In the genomic region with DNA sequence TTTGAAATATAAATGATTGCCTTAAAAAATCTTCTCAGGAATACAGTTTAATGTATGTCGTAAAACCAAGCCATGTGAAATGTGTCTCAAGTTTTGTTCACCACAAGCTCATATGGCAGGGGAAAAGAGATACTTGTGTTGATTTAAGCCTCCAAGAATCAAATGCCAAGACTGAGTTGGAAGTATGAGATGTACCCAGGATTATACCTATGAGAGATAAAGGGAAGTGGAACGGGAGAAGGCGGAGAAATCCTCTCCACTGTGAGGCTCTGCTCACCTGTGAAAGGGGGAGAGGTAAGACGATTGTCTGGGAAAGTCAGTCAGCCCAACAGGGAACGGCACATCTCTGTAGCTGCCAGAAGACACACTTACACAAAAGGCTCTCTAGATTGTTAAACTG, we compare ENCODE assay signal across 23 cellular contexts.
DNase-seq lines count a peak whose midpoint lies in the region; ATAC-seq, FAIRE-seq and TF ChIP-seq lines count a peak whose summit lies in the region.
"Had no signal": no experiment of that assay in that cellular context is flagged by ENCODE, and none has a peak within 500 bp of the region (broad histone marks: within the 10 kb centered on the region; RNA-seq: fewer than 3 reads in every experiment).

No MANE protein-coding gene starts in this region.

- TF ChIP-seq RAD21 in H1 (IDR thresholded peaks at IDR 0.05 in 1 of 2, conservative IDR thresholded peaks at IDR 0.05 in 1 of 2; ENCODE audit: low read depth in 2 of 2, low read length in 2 of 2) = peak; percentile 5 to 35; a peak in 2 of 4 replicates

- H3K4ac ChIP-seq in H1 (replicated peaks; ENCODE audit: insufficient read length, low read depth, low read length) = no peak overlapping the region

- CTCF ChIA-PET in H1 (lab: Charles Lee; ENCODE audit: partially characterized antibody) = interaction anchor here (1.6 to 4.9 kb wide), 3 partner anchors 30 to 402 kb away, joined by 3 to 31 read pairs (median 31); no protein-coding TSS in a partner anchor

- no peak overlapping the region for H3K4me3 Mint-ChIP-seq in stimulated activated effector memory CD8-positive, alpha-beta T cell treated with anti-CD3 and anti-CD28 coated beads, Interleukin-12 subunit alpha, Interleukin-12 subunit beta, amount 100 ng/mL, for 72 hours
- H3K4me3 Mint-ChIP-seq: CD14-positive monocyte; CD4-positive, alpha-beta T cell; CD8-positive, alpha-beta memory T cell; HFFc6 had no signal

- H3K27me3 ChIP-seq in H1 (replicated peaks in 1 of 4; ENCODE audit: control insufficient read depth in 3 of 4, extremely low read depth in 1 of 4, insufficient read depth in 3 of 4, low read length in 3 of 4) = no peaks in the 10 kb centered on the region
- H3K27me3 ChIP-seq: BE2C; BLaER1 treated with 17β-estradiol and CSF1 and Interleukin-3, amounts not matched to agents 10 nM and 100 nM had no signal

- no peak overlapping the region for H3K4me2 ChIP-seq in H1 (ENCODE audit: insufficient read depth in 1 of 2, low read depth in 2 of 2, low read length in 2 of 2)
- H3K4me2 ChIP-seq: BLaER1 treated with 17β-estradiol and CSF1 and Interleukin-3, amounts not matched to agents 10 nM and 100 nM had no signal

- POLR2A ChIA-PET in H1 (lab: Charles Lee; ENCODE audit: partially characterized antibody) = no interaction called here

- ATAC-seq in stimulated activated effector memory CD8-positive, alpha-beta T cell treated with anti-CD3 and anti-CD28 coated beads, Interleukin-12 subunit alpha, Interleukin-12 subunit beta, amount 100 ng/mL, for 72 hours = no peak

- peaks cover 10% of the 10 kb centered on the region for H3K9me3 Mint-ChIP-seq in stimulated activated effector memory CD8-positive, alpha-beta T cell treated with anti-CD3 and anti-CD28 coated beads, Interleukin-12 subunit alpha, Interleukin-12 subunit beta, amount 100 ng/mL, for 72 hours

- no peak overlapping the region for H2BK12ac ChIP-seq in H1 (ENCODE audit: low read depth, low read length)

- H3K27ac ChIP-seq in H1 (ENCODE audit: low read depth, low read length) = no peak overlapping the region
- H3K27ac ChIP-seq: 22Rv1; BLaER1 treated with 17β-estradiol and CSF1 and Interleukin-3, amounts not matched to agents 10 nM and 100 nM; GM23248 had no signal

- no peak overlapping the region for H4K5ac ChIP-seq in H1 (ENCODE audit: insufficient read length, low read depth, low read length)

- FAIRE-seq in HTR-8/SVneo (lab: Jason Lieb, UNC) = peak; percentile 49
- FAIRE-seq in H1 (lab: Jason Lieb, UNC) = no peak
- FAIRE-seq: A204.1, D721Med, G401.6, GM12892, H54 had no signal

- no peak overlapping the region for H3K18ac ChIP-seq in H1 (ENCODE audit: extremely low read depth, low read length)

- H3K23me2 ChIP-seq in H1 (ENCODE audit: low read depth, low read length) = no peaks in the 10 kb centered on the region

- H3K36me3 ChIP-seq in H1 (ENCODE audit: control insufficient read depth in 2 of 4, insufficient read depth in 4 of 4, low read length in 3 of 4) = no peaks in the 10 kb centered on the region
- H3K36me3 ChIP-seq: BE2C; BLaER1 treated with 17β-estradiol and CSF1 and Interleukin-3, amounts not matched to agents 10 nM and 100 nM; HAP-1 had no signal

- H2AFZ ChIP-seq in H1 (ENCODE audit: low read length) = no peak overlapping the region

- no peaks in the 10 kb centered on the region for H3K79me2 ChIP-seq in H1 (ENCODE audit: control insufficient read depth in 1 of 2, insufficient read depth in 2 of 2, low read length in 2 of 2)

- WGBS in H1 (ENCODE audit: extremely low coverage in 1 of 2, insufficient coverage in 1 of 2, insufficient read length in 1 of 2, insufficient replicate concordance in 2 of 2, low coverage in 1 of 2, low lambda C conversion rate in 2 of 2, missing lambda C conversion rate in 1 of 2), 2 experiments = 95% methylated on average over 5 of the region's 5 CpGs; no CpG with 5 or more reads in 1 of the 2 experiments

- no peak overlapping the region for H2BK120ac ChIP-seq in H1 (replicated peaks; ENCODE audit: low read depth, low read length)

- no peak overlapping the region for H3K4me3 ChIP-seq in H1 (ENCODE audit: extremely low read depth in 1 of 4, insufficient read depth in 2 of 4, low read depth in 3 of 4, low read length in 4 of 4)
- H3K4me3 ChIP-seq: BLaER1 treated with 17β-estradiol and CSF1 and Interleukin-3, amounts not matched to agents 10 nM and 100 nM; GM23248; HAP-1 had no signal

- H3K79me1 ChIP-seq in H1 (ENCODE audit: low read depth, low read length) = no peaks in the 10 kb centered on the region

- H3K23ac ChIP-seq in H1 (ENCODE audit: insufficient read length) = no peak overlapping the region

- H3K27ac Mint-ChIP-seq in stimulated activated effector memory CD8-positive, alpha-beta T cell treated with anti-CD3 and anti-CD28 coated beads, Interleukin-12 subunit alpha, Interleukin-12 subunit beta, amount 100 ng/mL, for 72 hours = no peak overlapping the region
- H3K27ac Mint-ChIP-seq: CD14-positive monocyte; CD4-positive, alpha-beta T cell; CD8-positive, alpha-beta memory T cell; HFFc6 had no signal

- H3K14ac ChIP-seq in H1 (ENCODE audit: insufficient read length) = no peak overlapping the region

- H2BK20ac ChIP-seq in H1 (ENCODE audit: low read length) = no peak overlapping the region

- H3K4me1 Mint-ChIP-seq in stimulated activated effector memory CD8-positive, alpha-beta T cell treated with anti-CD3 and anti-CD28 coated beads, Interleukin-12 subunit alpha, Interleukin-12 subunit beta, amount 100 ng/mL, for 72 hours = no peaks in the 10 kb centered on the region
- H3K4me1 Mint-ChIP-seq: CD14-positive monocyte; CD8-positive, alpha-beta memory T cell had no signal

- no peak overlapping the region for H2BK5ac ChIP-seq in H1 (ENCODE audit: low read depth, low read length)

- DNase-seq in NCI-H748 (lab: John Stamatoyannopoulos, UW; ENCODE audit: unreplicated experiment) (peak; percentile 7), NCI-H748 treated with DMSO at 0.1 percent for 48 hours (lab: John Stamatoyannopoulos, UW) (no peak), HTR-8/SVneo (ENCODE audit: insufficient read length, low spot score) (no peak), H1 (ENCODE audit: low read depth in 1 of 2, low spot score in 2 of 2) (no peak), H4 (ENCODE audit: low spot score) (no peak)
- no peak for DNase-seq in stimulated activated effector memory CD8-positive, alpha-beta T cell treated with anti-CD3 and anti-CD28 coated beads, Interleukin-12 subunit alpha, Interleukin-12 subunit beta, amount 100 ng/mL, for 72 hours (ENCODE audit: low spot score in 2 of 2)
- DNase-seq: AML-193; BE2C; CD4-positive, alpha-beta T cell; CD8-positive, alpha-beta memory T cell; DMS 273 treated with DMSO at 0.1 percent for 48 hours; DND-41; GM23248; HFFc6 had no signal

- H3K9me3 ChIP-seq in H1 (ENCODE audit: insufficient read depth in 2 of 2, low read depth in 1 of 2, low read length in 1 of 2) = peaks cover 0 to 9% of the 10 kb centered on the region in 2 experiments; a peak in 2 of 4 replicates
- H3K9me3 ChIP-seq: BE2C; BLaER1 treated with 17β-estradiol and CSF1 and Interleukin-3, amounts not matched to agents 10 nM and 100 nM; HAP-1 had no signal

- H3K56ac ChIP-seq in H1 (replicated peaks; ENCODE audit: insufficient read length, low read depth, low read length) = no peak overlapping the region

- H2BK15ac ChIP-seq in H1 (ENCODE audit: low read length) = no peak overlapping the region

- no peaks in the 10 kb centered on the region for H3K4me1 ChIP-seq in H1 (replicated peaks in 1 of 4; ENCODE audit: control insufficient read depth in 3 of 4, insufficient read depth in 4 of 4, low read length in 3 of 4)
- H3K4me1 ChIP-seq: BE2C; BLaER1 treated with 17β-estradiol and CSF1 and Interleukin-3, amounts not matched to agents 10 nM and 100 nM; HAP-1 had no signal

- no peaks in the 10 kb centered on the region for H4K20me1 ChIP-seq in H1 (replicated peaks in 1 of 2; ENCODE audit: control insufficient read depth in 1 of 2, insufficient read depth in 2 of 2, low read length in 2 of 2)
- H4K20me1 ChIP-seq: BLaER1 treated with 17β-estradiol and CSF1 and Interleukin-3, amounts not matched to agents 10 nM and 100 nM had no signal

- TF ChIP-seq EP300 in H1 (IDR thresholded peaks at IDR 0.05; ENCODE audit: borderline replicate concordance in 1 of 2, low read depth in 2 of 2, low read length in 2 of 2) = no peak

- H3K36me3 Mint-ChIP-seq in stimulated activated effector memory CD8-positive, alpha-beta T cell treated with anti-CD3 and anti-CD28 coated beads, Interleukin-12 subunit alpha, Interleukin-12 subunit beta, amount 100 ng/mL, for 72 hours = no peaks in the 10 kb centered on the region
- H3K36me3 Mint-ChIP-seq: CD14-positive monocyte; CD8-positive, alpha-beta memory T cell had no signal

- no peak overlapping the region for H4K91ac ChIP-seq in H1 (replicated peaks; ENCODE audit: insufficient read length, low read length)

- no peak for TF ChIP-seq CTCF in H1 (IDR thresholded peaks at IDR 0.05; ENCODE audit: control extremely low read depth in 1 of 3, insufficient read depth in 1 of 3, low read depth in 1 of 3, low read length in 3 of 3)

- no peak overlapping the region for H2AK5ac ChIP-seq in H1 (ENCODE audit: low read depth, low read length)

- H4K8ac ChIP-seq in H1 (ENCODE audit: extremely low read depth, insufficient read depth, low read length) = no peak overlapping the region

- H3K9ac ChIP-seq in H1 (replicated peaks in 1 of 4; ENCODE audit: extremely low read depth in 1 of 4, low read depth in 3 of 4, low read length in 3 of 4) = no peak overlapping the region
- H3K9ac ChIP-seq: BLaER1 treated with 17β-estradiol and CSF1 and Interleukin-3, amounts not matched to agents 10 nM and 100 nM; GM23248 had no signal

- no peak for TF ChIP-seq POLR2A in H1 (IDR thresholded peaks at IDR 0.05; ENCODE audit: control extremely low read depth in 1 of 2, low read depth in 2 of 2, low read length in 2 of 2)

TF ChIP-seq in H1, 55 proteins besides CTCF, POLR2A, EP300 and RAD21:
- TF ChIP-seq FOSL1 (IDR thresholded peaks at IDR 0.05; ENCODE audit: insufficient read depth, low read depth, low read length) (no peak), RNF2 (IDR thresholded peaks at IDR 0.05; ENCODE audit: borderline replicate concordance, low read depth, low read length, missing control alignments, poor library complexity, severe bottlenecking) (no peak), BRCA1 (IDR thresholded peaks at IDR 0.05; ENCODE audit: low read depth, low read length) (no peak), TEAD4 (IDR thresholded peaks at IDR 0.05; ENCODE audit: low read depth, low read length) (no peak), TCF12 (IDR thresholded peaks at IDR 0.05; ENCODE audit: low read depth, low read length) (no peak), TAF7 (optimal IDR thresholded peaks at IDR 0.05; ENCODE audit: borderline replicate concordance, low read depth, low read length) (no peak), SRF (IDR thresholded peaks at IDR 0.05; ENCODE audit: low read depth, low read length) (no peak), RFX5 (IDR thresholded peaks at IDR 0.05; ENCODE audit: borderline replicate concordance, low read depth, low read length) (no peak)
TF ChIP-seq in H1: peak in this region for 0.
